Comparison of ENCODE assay signal across 8 cellular contexts in the genomic region with DNA sequence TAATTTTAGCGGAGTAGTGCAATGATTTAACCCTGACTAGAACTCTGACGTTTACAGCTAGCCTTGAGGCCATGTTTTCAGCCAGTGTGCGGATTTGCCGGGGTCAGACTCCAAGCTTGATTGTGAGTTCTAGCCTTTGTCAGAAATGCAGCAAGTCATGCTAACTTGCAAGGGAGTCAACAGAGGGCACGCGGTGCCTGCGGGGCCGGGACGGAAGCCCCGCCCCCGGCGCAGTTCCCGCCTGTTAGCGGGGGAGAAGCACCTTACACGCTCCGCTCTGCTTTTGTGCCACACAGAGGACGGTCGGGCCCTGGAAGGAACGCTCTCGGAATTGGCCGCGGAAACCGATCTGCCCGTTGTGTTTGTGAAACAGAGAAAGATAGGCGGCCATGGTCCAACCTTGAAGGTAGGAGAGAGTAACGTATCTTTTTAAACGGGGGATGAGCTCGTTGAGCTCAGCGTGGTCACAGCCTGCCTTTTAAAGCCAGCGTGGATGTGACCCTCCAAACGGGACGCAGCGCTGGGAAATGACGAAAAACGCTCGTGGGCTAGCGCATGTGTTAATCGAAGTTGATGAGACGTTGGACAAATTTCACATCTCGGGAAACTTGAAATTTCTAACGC. TPM values are rescaled to one million over a fixed set of nuclear protein-coding genes. Genes with fewer than 3 reads are reported as not detected.
DNase-seq lines count a peak whose midpoint lies in the region; ATAC-seq and TF ChIP-seq lines count a peak whose summit lies in the region.

No MANE protein-coding gene starts in this region.

- no peaks in the 10 kb centered on the region for H3K9me3 Mint-ChIP-seq in nephron
- H3K9me3 Mint-ChIP-seq in stimulated activated naive CD8-positive, alpha-beta T cell treated with anti-CD3 and anti-CD28 coated beads, Interleukin-15, amount 100 ng/mL, for 72 hours: no peaks in the 10 kb centered on the region

- peak overlapping the region; percentile 89 for H3K4me2 ChIP-seq in DND-41 (ENCODE audit: insufficient read depth, low read length)

- H3K27me3 Mint-ChIP-seq in nephron (ENCODE audit: low read depth): no peaks in the 10 kb centered on the region
- no peaks in the 10 kb centered on the region for H3K27me3 Mint-ChIP-seq in stimulated activated naive CD8-positive, alpha-beta T cell treated with anti-CD3 and anti-CD28 coated beads, Interleukin-15, amount 100 ng/mL, for 72 hours

- no peaks in the 10 kb centered on the region for H3K27me3 ChIP-seq in DND-41 (ENCODE audit: insufficient read depth, low read length, poor library complexity)

- H3K9ac ChIP-seq in DND-41 (ENCODE audit: low read depth, low read length): peak overlapping the region; percentile 76

- no peaks in the 10 kb centered on the region for H3K9me3 ChIP-seq in DND-41 (ENCODE audit: insufficient read depth, low read length, severe bottlenecking)

- peak; percentile 77 for ATAC-seq in DND-41 (ENCODE audit: insufficient read depth, low read depth)
- peak; percentile 80 for ATAC-seq in stimulated activated naive CD8-positive, alpha-beta T cell treated with anti-CD3 and anti-CD28 coated beads, Interleukin-15, amount 100 ng/mL, for 72 hours

- H4K20me1 ChIP-seq in DND-41 (ENCODE audit: insufficient read depth, low read length): peaks cover 24% of the 10 kb centered on the region; the same call in 1 of the 2 replicates

- H3K79me2 ChIP-seq in DND-41 (ENCODE audit: insufficient read depth, low read length): peaks cover 64% of the 10 kb centered on the region

- H3K4me1 Mint-ChIP-seq in nephron: peaks cover 36% of the 10 kb centered on the region
- peaks cover 37% of the 10 kb centered on the region for H3K4me1 Mint-ChIP-seq in stimulated activated naive CD8-positive, alpha-beta T cell treated with anti-CD3 and anti-CD28 coated beads, Interleukin-15, amount 100 ng/mL, for 72 hours

- peak; percentile 33 for TF ChIP-seq CTCF in DND-41 (IDR thresholded peaks at IDR 0.05; ENCODE audit: borderline replicate concordance, extremely low read depth, low read length, poor library complexity, severe bottlenecking)
- TF ChIP-seq CTCF in RWPE1 (conservative IDR thresholded peaks at IDR 0.05; ENCODE audit: low read depth): no peak
- no peak for TF ChIP-seq CTCF in fibroblast of the aortic adventitia (IDR thresholded peaks at IDR 0.05; ENCODE audit: insufficient read depth, low read length)
- TF ChIP-seq CTCF in nephron (IDR thresholded peaks at IDR 0.05; ENCODE audit: unreplicated experiment in 3 of 3): no peak

- peak overlapping the region; percentile 75 for H2AFZ ChIP-seq in DND-41 (ENCODE audit: low read depth, low read length)

- CTCF ChIA-PET in RWPE1 (lab: Yijun Ruan, JAX): interaction anchor here (0.8 to 1.1 kb wide), 4 partner anchors 46 to 239 kb away, joined by 3 to 9 read pairs (median 6); partner anchors contain the start of genes GLT8D2 and TXNRD1

- POLR2A ChIA-PET in RWPE1 (lab: Yijun Ruan, JAX; ENCODE audit: low non-redundant PET): interaction anchor here (2.3 kb wide), 1 partner anchor 69 kb away, joined by 11 read pairs; no protein-coding TSS in a partner anchor

- H3K4me3 Mint-ChIP-seq in nephron: peak overlapping the region; percentile 97 to 99 (median 98)
- peak overlapping the region; percentile 91 to 92 for H3K4me3 Mint-ChIP-seq in stimulated activated naive CD8-positive, alpha-beta T cell treated with anti-CD3 and anti-CD28 coated beads, Interleukin-15, amount 100 ng/mL, for 72 hours

- H3K27ac ChIP-seq in DND-41 (ENCODE audit: low read length) (peak overlapping the region; percentile 90), RWPE1 (peak overlapping the region; percentile 98)

- peaks cover 20% of the 10 kb centered on the region for H3K36me3 Mint-ChIP-seq in nephron (ENCODE audit: low read depth)

- peaks cover 29% of the 10 kb centered on the region for H3K36me3 ChIP-seq in DND-41 (ENCODE audit: insufficient read depth, low read length)

- DNase-seq in DND-41 (peak; percentile 91), H4 (ENCODE audit: low spot score) (peak; percentile 80), LoVo (ENCODE audit: low spot score) (peak; percentile 86), RWPE1 (ENCODE audit: low spot score) (peak; percentile 88), fibroblast of the aortic adventitia (ENCODE audit: low read depth) (peak; percentile 76)
- DNase-seq in activated T-helper 9 cell treated with anti-CD3 and anti-CD28 coated beads, Interleukin-2, amount 50 U/mL, for 16 hours (ENCODE audit: low read depth): peak; percentile 79
- DNase-seq in stimulated activated naive CD8-positive, alpha-beta T cell treated with anti-CD3 and anti-CD28 coated beads, Interleukin-15, amount 100 ng/mL, for 72 hours: peak; percentile 86 to 92

- H3K27ac Mint-ChIP-seq in nephron: peak overlapping the region; percentile 98 to 99 (median 99)
- H3K27ac Mint-ChIP-seq in stimulated activated naive CD8-positive, alpha-beta T cell treated with anti-CD3 and anti-CD28 coated beads, Interleukin-15, amount 100 ng/mL, for 72 hours: peak overlapping the region; percentile 95 to 99

- H3K4me3 ChIP-seq in DND-41 (ENCODE audit: low read depth in 1 of 2, low read length in 2 of 2): peak overlapping the region; percentile 67 to 89
- H3K4me3 ChIP-seq in fibroblast of the aortic adventitia (ENCODE audit: low read depth, low read length): peak overlapping the region; percentile 97

- H3K4me1 ChIP-seq in DND-41 (ENCODE audit: insufficient read depth, low read length): peaks cover 36% of the 10 kb centered on the region

RNA-seq across cellular contexts. Expression of gene EID3, which starts 14.8 kb away (rescaled TPM):
- total RNA-seq in H4 (2014; rRNA removed; shearing (Covaris generic)): 0.66 and 1.2 TPM in 2 replicates
- total RNA-seq in fibroblast of the aortic adventitia (ENCODE audit: low replicate concordance): 14.9 and 55.9 TPM in 2 replicates

Comparison
In these comparisons a context has a peak if more than half of its experiments do, and no peak if none do; other contexts are left out.
1. Peak in every context shown above with its lines: DNase-seq, ATAC-seq, H3K4me3 ChIP-seq and H3K27ac ChIP-seq.